In genomic region chr4:87707279-87707918, GRCh38 we compare ENCODE assay signal across 22 cellular contexts. TPM values are rescaled to one million over a fixed set of nuclear protein-coding genes. Genes with fewer than 3 reads are reported as not detected.
DNase-seq lines count a peak whose midpoint lies in the region; TF ChIP-seq lines count a peak whose summit lies in the region.
"Had no signal": no experiment of that assay in that cellular context is flagged by ENCODE, and none has a peak within 500 bp of the region (broad histone marks: within the 10 kb centered on the region; RNA-seq: fewer than 3 reads in every experiment).

No MANE protein-coding gene starts in this region.

- no peak overlapping the region for H2AK5ac ChIP-seq in H9 (ENCODE audit: insufficient read length, low read length)

- no peak overlapping the region for H3K4me2 ChIP-seq in H9 (ENCODE audit: insufficient read depth, insufficient read length, low read length)
- H3K4me2 ChIP-seq in neural progenitor cell, result no peak overlapping the region

- H3K27ac ChIP-seq in H9 (ENCODE audit: insufficient read length, low read depth, low read length) (no peak overlapping the region), endodermal cell (ENCODE audit: low read depth, low read length) (no peak overlapping the region), neural progenitor cell (no peak overlapping the region), coronary artery (no peak overlapping the region)
- H3K27ac ChIP-seq: 22Rv1, GM23248 had no signal

- H3K27me3 ChIP-seq in H9 (ENCODE audit: insufficient read depth, low read length), result no peaks in the 10 kb centered on the region
- H3K27me3 ChIP-seq in endodermal cell (ENCODE audit: control insufficient read depth, insufficient read depth, low read length, poor library complexity, severe bottlenecking), result no peaks in the 10 kb centered on the region
- H3K27me3 ChIP-seq in neural progenitor cell, result no peaks in the 10 kb centered on the region
- H3K27me3 ChIP-seq: BE2C had no signal

- H3K23ac ChIP-seq in H9 (ENCODE audit: insufficient read length, low read depth, low read length), result no peak overlapping the region

- H3K23me2 ChIP-seq in H9 (ENCODE audit: insufficient read length, low read depth, low read length, poor library complexity, severe bottlenecking), result no peaks in the 10 kb centered on the region

- H3K14ac ChIP-seq in H9 (ENCODE audit: insufficient read depth, low read length), result no peak overlapping the region

- H4K20me1 ChIP-seq in H9 (ENCODE audit: control insufficient read depth, insufficient read depth, insufficient read length), result no peaks in the 10 kb centered on the region
- no peaks in the 10 kb centered on the region for H4K20me1 ChIP-seq in neural progenitor cell (ENCODE audit: low read depth)

- no peak overlapping the region for H4K5ac ChIP-seq in H9 (ENCODE audit: insufficient read length, low read depth, low read length)

- no peak overlapping the region for H3K4me3 Mint-ChIP-seq in activated CD4-positive, alpha-beta T cell treated with anti-CD3 and anti-CD28 coated beads, Interleukin-2, amount 10 ng/mL, durations not matched to agents 24 days and 14 days
- H3K4me3 Mint-ChIP-seq in H9, result no peak overlapping the region
- no peak overlapping the region for H3K4me3 Mint-ChIP-seq in endodermal cell
- no peak overlapping the region for H3K4me3 Mint-ChIP-seq in neural progenitor cell
- H3K4me3 Mint-ChIP-seq in activated naive CD8-positive, alpha-beta T cell treated with anti-CD3 and anti-CD28 coated beads for 36 hours, result no peak overlapping the region
- H3K4me3 Mint-ChIP-seq: CD4-positive, alpha-beta T cell had no signal

- no peak overlapping the region for H2BK120ac ChIP-seq in H9 (ENCODE audit: low read depth, low read length, poor library complexity, severe bottlenecking)

- intact Hi-C loops in activated CD4-positive, alpha-beta T cell treated with anti-CD3 and anti-CD28 coated beads, Interleukin-2, amount 10 ng/mL, durations not matched to agents 24 days and 14 days (cut with micrococcal nuclease), result no loop called here

- H3K27ac Mint-ChIP-seq in activated CD4-positive, alpha-beta T cell treated with anti-CD3 and anti-CD28 coated beads, Interleukin-2, amount 10 ng/mL, durations not matched to agents 24 days and 14 days, result no peak overlapping the region
- peak overlapping the region in 2 of 3 experiments; percentile 34 to 51; a peak in 2 of 7 replicates for H3K27ac Mint-ChIP-seq in H9
- no peak overlapping the region for H3K27ac Mint-ChIP-seq in endodermal cell
- no peak overlapping the region for H3K27ac Mint-ChIP-seq in neural progenitor cell
- H3K27ac Mint-ChIP-seq in activated naive CD8-positive, alpha-beta T cell treated with anti-CD3 and anti-CD28 coated beads for 36 hours, result no peak overlapping the region
- H3K27ac Mint-ChIP-seq: CD4-positive, alpha-beta T cell had no signal

- no peak overlapping the region for H2BK15ac ChIP-seq in H9 (ENCODE audit: low read depth, low read length)

- no peaks in the 10 kb centered on the region for H3K9me3 Mint-ChIP-seq in activated CD4-positive, alpha-beta T cell treated with anti-CD3 and anti-CD28 coated beads, Interleukin-2, amount 10 ng/mL, durations not matched to agents 24 days and 14 days
- H3K9me3 Mint-ChIP-seq in H9 (peaks cover 16 to 18% of the 10 kb centered on the region in 2 experiments), endodermal cell (peaks cover 19% of the 10 kb centered on the region), neural progenitor cell (peaks cover 3% of the 10 kb centered on the region)
- no peaks in the 10 kb centered on the region for H3K9me3 Mint-ChIP-seq in activated naive CD8-positive, alpha-beta T cell treated with anti-CD3 and anti-CD28 coated beads for 36 hours
- H3K9me3 Mint-ChIP-seq: CD4-positive, alpha-beta T cell had no signal

- TF ChIP-seq CTCF in H9 (conservative IDR thresholded peaks at IDR 0.05) (peak; percentile 20; the same call in 1 of the 3 replicates), endodermal cell (conservative IDR thresholded peaks at IDR 0.05) (peak; percentile 25), neural progenitor cell (IDR thresholded peaks at IDR 0.05) (no peak), coronary artery (IDR thresholded peaks at IDR 0.05) (no peak)

- DNase-seq in activated CD4-positive, alpha-beta T cell treated with anti-CD3 and anti-CD28 coated beads, Interleukin-2, amount 10 ng/mL, durations not matched to agents 24 days and 14 days, result peak; percentile 7
- DNase-seq in activated CD4-positive, alpha-beta T cell treated with anti-CD3 and anti-CD28 coated beads for 1 hour, result no peak
- DNase-seq in H9 (peak; percentile 41), endodermal cell (peak; percentile 62), neural progenitor cell (ENCODE audit: low spot score) (no peak), coronary artery (ENCODE audit: low spot score) (no peak), DMS53 treated with DMSO at 0.1 percent for 48 hours (lab: John Stamatoyannopoulos, UW; ENCODE audit: unreplicated experiment) (no peak)
- DNase-seq in activated naive CD8-positive, alpha-beta T cell treated with anti-CD3 and anti-CD28 coated beads for 36 hours, result no peak
- DNase-seq: BE2C; CD4-positive, alpha-beta T cell; DMS53; KG1; NCI-H1417 treated with DMSO at 0.1 percent for 48 hours; NCI-H187 treated with DMSO at 0.1 percent for 48 hours; NCI-H226; NCI-H524; NCI-H82; SIG-M5 had no signal

- H4K8ac ChIP-seq in H9 (replicated peaks; ENCODE audit: insufficient read length, low read depth, low read length), result no peak overlapping the region

- no peak overlapping the region for H2BK20ac ChIP-seq in H9 (ENCODE audit: low read depth, low read length, poor library complexity, severe bottlenecking)

- WGBS in H9 (ENCODE audit: extremely low coverage, insufficient read length, low lambda C conversion rate), result no CpG with 5 or more reads among the region's 4 CpGs
- 68 to 100% methylated on average over 1 to 4 of the region's 4 CpGs for WGBS in endodermal cell (ENCODE audit: insufficient coverage in 1 of 2, insufficient read length in 1 of 2), 2 experiments

- peaks cover 2% of the 10 kb centered on the region for H3K27me3 Mint-ChIP-seq in activated CD4-positive, alpha-beta T cell treated with anti-CD3 and anti-CD28 coated beads, Interleukin-2, amount 10 ng/mL, durations not matched to agents 24 days and 14 days
- H3K27me3 Mint-ChIP-seq in H9 (ENCODE audit: low read depth) (peaks cover 2% of the 10 kb centered on the region; the same call in 1 of the 2 replicates), endodermal cell (ENCODE audit: insufficient read depth) (no peaks in the 10 kb centered on the region), neural progenitor cell (ENCODE audit: insufficient read depth, low read depth) (peaks cover 2% of the 10 kb centered on the region)
- H3K27me3 Mint-ChIP-seq in activated naive CD8-positive, alpha-beta T cell treated with anti-CD3 and anti-CD28 coated beads for 36 hours, result peaks cover 35% of the 10 kb centered on the region

- no peaks in the 10 kb centered on the region for H3K36me3 Mint-ChIP-seq in activated CD4-positive, alpha-beta T cell treated with anti-CD3 and anti-CD28 coated beads, Interleukin-2, amount 10 ng/mL, durations not matched to agents 24 days and 14 days (ENCODE audit: low read depth)
- peaks cover 12 to 29% (median 14%) of the 10 kb centered on the region in 3 experiments for H3K36me3 Mint-ChIP-seq in H9 (ENCODE audit: insufficient read depth in 1 of 3, low read depth in 3 of 3)
- no peaks in the 10 kb centered on the region for H3K36me3 Mint-ChIP-seq in endodermal cell (ENCODE audit: low read depth)
- H3K36me3 Mint-ChIP-seq in neural progenitor cell, result no peaks in the 10 kb centered on the region
- H3K36me3 Mint-ChIP-seq in activated naive CD8-positive, alpha-beta T cell treated with anti-CD3 and anti-CD28 coated beads for 36 hours, result no peaks in the 10 kb centered on the region

- no peak overlapping the region for H3K4me3 ChIP-seq in endodermal cell (ENCODE audit: low read length)
- H3K4me3 ChIP-seq in neural progenitor cell, result no peak overlapping the region
- H3K4me3 ChIP-seq in coronary artery, result no peak overlapping the region
- H3K4me3 ChIP-seq: GM23248 had no signal

- no peaks in the 10 kb centered on the region for H3K4me1 Mint-ChIP-seq in activated CD4-positive, alpha-beta T cell treated with anti-CD3 and anti-CD28 coated beads, Interleukin-2, amount 10 ng/mL, durations not matched to agents 24 days and 14 days
- peaks cover 26 to 28% of the 10 kb centered on the region in 2 experiments for H3K4me1 Mint-ChIP-seq in H9
- peaks cover 10% of the 10 kb centered on the region for H3K4me1 Mint-ChIP-seq in endodermal cell
- H3K4me1 Mint-ChIP-seq in neural progenitor cell, result peaks cover 2% of the 10 kb centered on the region
- H3K4me1 Mint-ChIP-seq in activated naive CD8-positive, alpha-beta T cell treated with anti-CD3 and anti-CD28 coated beads for 36 hours, result no peaks in the 10 kb centered on the region

- H3K9me3 ChIP-seq in H9 (ENCODE audit: control insufficient read depth, low read depth, low read length) (no peaks in the 10 kb centered on the region), endodermal cell (ENCODE audit: control insufficient read depth, low read length) (peaks cover 5% of the 10 kb centered on the region), neural progenitor cell (ENCODE audit: low read depth) (no peaks in the 10 kb centered on the region)
- H3K9me3 ChIP-seq: BE2C had no signal

- no peaks in the 10 kb centered on the region; the same call in 1 of the 2 replicates for H3K4me1 ChIP-seq in H9 (ENCODE audit: insufficient read depth, low read length)
- H3K4me1 ChIP-seq in endodermal cell (ENCODE audit: control insufficient read depth, insufficient read depth, low read length), result no peaks in the 10 kb centered on the region
- H3K4me1 ChIP-seq in neural progenitor cell, result peaks cover 24% of the 10 kb centered on the region
- H3K4me1 ChIP-seq: BE2C had no signal

- H3T11ph ChIP-seq in H9 (ENCODE audit: low read length), result no peak overlapping the region

- no peaks in the 10 kb centered on the region for H3K79me1 ChIP-seq in H9 (ENCODE audit: insufficient read depth, low read depth, low read length, poor library complexity, severe bottlenecking)

- H3K79me2 ChIP-seq in H9 (ENCODE audit: insufficient read depth, low read length) (no peaks in the 10 kb centered on the region), neural progenitor cell (ENCODE audit: low read depth) (no peaks in the 10 kb centered on the region)

- H2BK5ac ChIP-seq in H9 (ENCODE audit: insufficient read length, low read length), result no peak overlapping the region

- no peak overlapping the region for H3K56ac ChIP-seq in H9 (ENCODE audit: insufficient read length, low read depth, low read length)

- H3K4ac ChIP-seq in H9 (ENCODE audit: low read depth, low read length), result no peak overlapping the region

- H3K9ac ChIP-seq in H9 (ENCODE audit: extremely low read depth, insufficient read length, low read length) (no peak overlapping the region), endodermal cell (ENCODE audit: extremely low read depth, low read length, poor library complexity, severe bottlenecking) (no peak overlapping the region), neural progenitor cell (no peak overlapping the region)
- H3K9ac ChIP-seq: GM23248 had no signal

- no peak overlapping the region for H4K91ac ChIP-seq in H9 (ENCODE audit: insufficient read length, low read depth, low read length)

- H2BK12ac ChIP-seq in H9 (ENCODE audit: insufficient read length, low read depth, low read length), result no peak overlapping the region

- H3K36me3 ChIP-seq in endodermal cell (ENCODE audit: control insufficient read depth, insufficient read depth, low read length) (no peaks in the 10 kb centered on the region), neural progenitor cell (no peaks in the 10 kb centered on the region)
- H3K36me3 ChIP-seq: BE2C had no signal

- H2AFZ ChIP-seq in H9 (ENCODE audit: low read length) (peak overlapping the region; percentile 63), neural progenitor cell (replicated peaks) (peak overlapping the region; percentile 94)
- H2AFZ ChIP-seq: GM23248 had no signal

- no peaks in the 10 kb centered on the region for H3F3A ChIP-seq in neural progenitor cell (ENCODE audit: low read depth)

- no peak overlapping the region for H3K18ac ChIP-seq in H9 (ENCODE audit: insufficient read length, low read depth, low read length)

RNA-seq across cellular contexts. Expression of gene DMP1, which starts 57.3 kb away (rescaled TPM):
- not detected in 2 replicates for total RNA-seq in activated CD4-positive, alpha-beta T cell treated with anti-CD3 and anti-CD28 coated beads, Interleukin-2, amount 10 ng/mL, durations not matched to agents 24 days and 14 days
- not detected in 2 replicates for total RNA-seq in H9 (2021)
- total RNA-seq in endodermal cell, result under 1 TPM in 1 of 2 donors, not detected in 1; 0.09 TPM
- polyA plus RNA-seq in endodermal cell (2013, experiment 1 of 2), result not detected
- polyA plus RNA-seq in endodermal cell (2013, experiment 2 of 2), result not detected
- not detected in 2 replicates for total RNA-seq in neural progenitor cell (ENCODE audit: low replicate concordance)
- total RNA-seq in activated naive CD8-positive, alpha-beta T cell treated with anti-CD3 and anti-CD28 coated beads for 36 hours, result not detected
- total RNA-seq: CD4-positive, alpha-beta T cell; GM23248; HT-29; RPMI7951 had no signal
- polyA plus RNA-seq: GM23248 had no signal

Comparison
In these comparisons a context has a peak if more than half of its experiments do, and no peak if none do; other contexts are left out.
1. DNase-seq: peak in activated CD4-positive, alpha-beta T cell treated with anti-CD3 and anti-CD28 coated beads, Interleukin-2, amount 10 ng/mL, durations not matched to agents 24 days and 14 days (single experiment), H9 (single experiment) and endodermal cell (single experiment); none in activated CD4-positive, alpha-beta T cell treated with anti-CD3 and anti-CD28 coated beads for 1 hour (single experiment), neural progenitor cell (single experiment), coronary artery (single experiment), DMS53 treated with DMSO at 0.1 percent for 48 hours (single experiment) and activated naive CD8-positive, alpha-beta T cell treated with anti-CD3 and anti-CD28 coated beads for 36 hours (single experiment).
2. H3K27ac Mint-ChIP-seq: peak in H9 (2 of 3); none in activated CD4-positive, alpha-beta T cell treated with anti-CD3 and anti-CD28 coated beads, Interleukin-2, amount 10 ng/mL, durations not matched to agents 24 days and 14 days (single experiment), endodermal cell (single experiment), neural progenitor cell (single experiment) and activated naive CD8-positive, alpha-beta T cell treated with anti-CD3 and anti-CD28 coated beads for 36 hours (single experiment).
3. CTCF ChIP-seq: peak in H9 (single experiment) and endodermal cell (single experiment); none in neural progenitor cell (single experiment) and coronary artery (single experiment).